8 cellular contexts compared by ENCODE assay signal in genomic region chr5:65925601-65926275, GRCh38. TPM values are rescaled to one million over a fixed set of nuclear protein-coding genes. Genes with fewer than 3 reads are reported as not detected.
A peak's percentile ranks its signal among the peaks of the same experiment; 100 is the strongest.
DNase-seq lines count a peak whose midpoint lies in the region; ATAC-seq lines count a peak whose summit lies in the region.

No MANE protein-coding gene starts in this region.

- DNase-seq in NCI-H2081 (lab: John Stamatoyannopoulos, UW) (peak; percentile 71 to 85), NCI-H2081 treated with DMSO at 0.1 percent for 48 hours (lab: John Stamatoyannopoulos, UW) (no peak), NCI-H1436 (lab: John Stamatoyannopoulos, UW) (peak; percentile 86), T-helper 2 cell (peak; percentile 54 to 90 (median 77)), astrocyte of the hippocampus (ENCODE audit: low read depth, low spot score) (peak; percentile 97), hypothalamus (lab: John Stamatoyannopoulos, UW) (peak; percentile 29 to 94 (median 85)), sciatic nerve (ENCODE audit: low spot score) (peak; percentile 87)

- intact Hi-C loops in sciatic nerve (cut with DNase I) = no loop called here

- ATAC-seq in HG02840 (IDR thresholded peaks at IDR 0.05; ENCODE audit: low FRiP score, unreplicated experiment) = peak; percentile 52
- peak; percentile 86 for ATAC-seq in sciatic nerve

RNA-seq across cellular contexts. Expression of gene ERBIN, which starts 0.6 kb away (rescaled TPM):
- 96.1 TPM for total RNA-seq in sciatic nerve
